15 cellular contexts compared by ENCODE assay signal in the genomic region with DNA sequence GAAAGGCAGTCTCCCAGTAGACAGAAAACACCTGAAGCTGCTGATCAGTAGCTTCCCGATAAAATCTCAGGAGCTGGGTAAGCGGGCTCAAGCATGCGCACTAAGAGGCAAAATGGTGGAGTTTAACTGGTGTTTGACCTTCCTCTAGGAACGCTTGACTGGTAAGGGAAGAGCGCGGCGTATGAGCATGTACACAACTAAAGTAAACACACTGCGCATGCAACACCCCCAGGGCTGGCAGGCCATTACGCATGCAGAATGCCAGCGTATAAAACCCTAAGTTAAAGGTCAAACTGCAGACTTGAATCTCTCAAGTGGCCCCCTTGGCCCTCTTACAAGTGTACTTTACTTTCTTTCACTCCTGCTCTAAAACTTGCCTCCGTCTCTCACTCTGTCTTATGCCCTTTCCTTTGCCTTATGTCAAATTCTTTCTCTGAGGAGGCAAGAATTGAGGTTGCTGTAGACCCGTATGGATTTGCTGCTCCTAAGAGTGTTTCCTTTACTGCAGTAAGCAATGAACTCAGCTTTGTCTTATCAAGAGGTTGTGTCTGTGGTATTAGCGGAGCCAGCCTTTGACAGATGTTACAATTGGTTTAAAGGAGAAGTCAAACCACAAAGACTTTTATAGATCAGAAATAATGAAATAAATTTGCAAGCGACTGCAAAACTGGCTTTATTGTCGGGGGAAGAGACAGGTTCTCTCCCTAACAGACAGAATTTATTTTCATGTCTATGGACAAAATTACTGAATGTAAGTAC.
A peak's percentile ranks its signal among the peaks of the same experiment; 100 is the strongest.
DNase-seq lines count a peak whose midpoint lies in the region; ATAC-seq, FAIRE-seq and TF ChIP-seq lines count a peak whose summit lies in the region.
"Had no signal": no experiment of that assay in that cellular context is flagged by ENCODE, and none has a peak within 500 bp of the region (broad histone marks: within the 10 kb centered on the region; RNA-seq: fewer than 3 reads in every experiment).

No MANE protein-coding gene starts in this region.

- TF ChIP-seq CTCF in cardiac muscle cell (IDR thresholded peaks at IDR 0.05; ENCODE audit: low read depth, low read length) (no peak), heart right ventricle (IDR thresholded peaks at IDR 0.05) (no peak), astrocyte (IDR thresholded peaks at IDR 0.05; ENCODE audit: insufficient read depth, low read depth, low read length) (no peak), HepG2 (CRISPR knock-in tag; IDR thresholded peaks at IDR 0.05) (no peak), foreskin fibroblast (IDR thresholded peaks at IDR 0.05; ENCODE audit: low read depth, low read length) (no peak)

- H3K4me3 ChIP-seq in cardiac muscle cell: no peak overlapping the region
- H3K4me3 ChIP-seq in heart right ventricle: no peak overlapping the region
- H3K4me3 ChIP-seq in astrocyte (ENCODE audit: insufficient read depth, low read depth, low read length): no peak overlapping the region
- H3K4me3 ChIP-seq in HepG2 (replicated peaks in 1 of 3; ENCODE audit: insufficient read depth in 1 of 3, low read depth in 2 of 3, low read length in 3 of 3): no peak overlapping the region
- H3K4me3 ChIP-seq in foreskin fibroblast (ENCODE audit: low read depth in 1 of 2, low read length in 2 of 2): no peak overlapping the region
- H3K4me3 ChIP-seq: left ventricle myocardium inferior had no signal

- H3K79me2 ChIP-seq in astrocyte (ENCODE audit: insufficient read depth, low read length) (no peaks in the 10 kb centered on the region), HepG2 (ENCODE audit: insufficient read depth, low read length) (no peaks in the 10 kb centered on the region)

- no TSS peak for BruUV-seq in HepG2 (replicated peaks; lab: Mats Ljungman, UMichigan)

- no peaks in the 10 kb centered on the region for H3K9me3 ChIP-seq in cardiac muscle cell (ENCODE audit: low read depth)
- H3K9me3 ChIP-seq in heart right ventricle: peaks cover 0 to 17% (median 0%) of the 10 kb centered on the region in 11 donors
- H3K9me3 ChIP-seq in astrocyte (ENCODE audit: insufficient read depth, low read depth, low read length): no peaks in the 10 kb centered on the region
- no peaks in the 10 kb centered on the region for H3K9me3 ChIP-seq in HepG2 (ENCODE audit: low read length)

- H3K4me1 ChIP-seq in cardiac muscle cell (ENCODE audit: low read depth): peaks cover 19% of the 10 kb centered on the region
- H3K4me1 ChIP-seq in heart right ventricle: peaks cover 0 to 19% (median 8%) of the 10 kb centered on the region in 9 donors
- H3K4me1 ChIP-seq in astrocyte (ENCODE audit: insufficient read depth, low read length): peaks cover 25% of the 10 kb centered on the region
- no peaks in the 10 kb centered on the region for H3K4me1 ChIP-seq in HepG2 (ENCODE audit: insufficient read depth, low read length)

- H3K4me3 Mint-ChIP-seq in astrocyte (ENCODE audit: unreplicated experiment): no peak overlapping the region
- H3K4me3 Mint-ChIP-seq in activated T-cell treated with anti-CD3 and anti-CD28 coated beads, Interleukin-2, amount 50 U/mL, for 24 hours: no peak overlapping the region
- H3K4me3 Mint-ChIP-seq: neural crest cell had no signal

- POLR2A ChIA-PET in HepG2 (lab: Yijun Ruan, JAX): no interaction called here

- H3K27me3 ChIP-seq in cardiac muscle cell (no peaks in the 10 kb centered on the region), heart right ventricle (peaks cover 0 to 13% (median 0%) of the 10 kb centered on the region in 7 donors), astrocyte (ENCODE audit: insufficient read depth, low read length) (no peaks in the 10 kb centered on the region), HepG2 (ENCODE audit: control insufficient read depth in 1 of 2, insufficient read depth in 2 of 2, low read length in 2 of 2) (no peaks in the 10 kb centered on the region; a peak in 1 of 5 replicates)

- H3K36me3 ChIP-seq in cardiac muscle cell (no peaks in the 10 kb centered on the region), heart right ventricle (no peaks in the 10 kb centered on the region), astrocyte (ENCODE audit: insufficient read depth, low read length) (no peaks in the 10 kb centered on the region), HepG2 (replicated peaks in 1 of 2; ENCODE audit: control insufficient read depth in 1 of 2, insufficient read depth in 2 of 2, low read length in 2 of 2) (no peaks in the 10 kb centered on the region)
- H3K36me3 ChIP-seq: left ventricle myocardium inferior had no signal

- H3K27me3 Mint-ChIP-seq in astrocyte (ENCODE audit: low read depth, unreplicated experiment): no peaks in the 10 kb centered on the region
- H3K27me3 Mint-ChIP-seq in activated T-cell treated with anti-CD3 and anti-CD28 coated beads, Interleukin-2, amount 50 U/mL, for 24 hours: peaks cover 45% of the 10 kb centered on the region

- ATAC-seq in heart right ventricle (no peak), HepG2 (no peak), GM21390 (IDR thresholded peaks at IDR 0.05; ENCODE audit: unreplicated experiment) (no peak)

- FAIRE-seq in astrocyte (lab: Jason Lieb, UNC) (no peak), HepG2 (lab: Jason Lieb, UNC) (no peak)
- FAIRE-seq: small intestine had no signal

- no peaks in the 10 kb centered on the region for H4K20me1 ChIP-seq in astrocyte (ENCODE audit: insufficient read depth, low read length)
- H4K20me1 ChIP-seq in HepG2 (ENCODE audit: insufficient read depth, low read length): no peaks in the 10 kb centered on the region

- peak overlapping the region; percentile 12 for H3K27ac ChIP-seq in cardiac muscle cell
- H3K27ac ChIP-seq in heart right ventricle: peak overlapping the region in 1 of 10 donors; percentile 72
- peak overlapping the region; percentile 64 for H3K27ac ChIP-seq in astrocyte (ENCODE audit: low read depth, low read length)
- H3K27ac ChIP-seq in HepG2 (ENCODE audit: extremely low read length, insufficient read depth, low read length): no peak overlapping the region

- TF ChIP-seq POLR2A in HepG2 (IDR thresholded peaks at IDR 0.05; ENCODE audit: insufficient read depth in 1 of 2, low read depth in 2 of 2, low read length in 2 of 2): no peak

- 88 to 94% methylated on average over 15 of the region's 15 CpGs for WGBS in heart right ventricle, 2 donors
- 68% methylated on average over 15 of the region's 15 CpGs for WGBS in HepG2 (ENCODE audit: low lambda C conversion rate)

- DNase-seq in cardiac muscle cell (ENCODE audit: low read depth in 1 of 2, low spot score in 1 of 2) (peak in 1 of 2 donors; percentile 37), heart right ventricle (no peak), astrocyte (ENCODE audit: low read depth) (peak; percentile 84), HepG2 (ENCODE audit: low spot score) (no peak), foreskin fibroblast (no peak), NOMO-1 (lab: John Stamatoyannopoulos, UW; ENCODE audit: unreplicated experiment in 2 of 2) (no peak)
- no peak for DNase-seq in activated T-cell treated with anti-CD3 and anti-CD28 coated beads, Interleukin-2, amount 50 U/mL, for 24 hours
- DNase-seq: activated CD4-positive, CD25-positive, alpha-beta regulatory T cell; activated naive CD4-positive, alpha-beta T cell treated with anti-CD3 and anti-CD28 coated beads, Interleukin-2, amount 50 U/mL, for 16 hours; cerebellar nuclear complex; left ventricle myocardium inferior; small intestine; T-helper 1 cell had no signal

- peak overlapping the region; percentile 57 for H3K4me2 ChIP-seq in astrocyte (ENCODE audit: low read length)
- no peak overlapping the region for H3K4me2 ChIP-seq in HepG2 (ENCODE audit: low read depth, low read length)

- no peak for TF ChIP-seq RAD21 in HepG2 (CRISPR knock-in tag; IDR thresholded peaks at IDR 0.05)

- in situ Hi-C loops in HepG2 (cut with HindIII; ENCODE audit: extremely low pct_ligation_motif_present, low pct_unique_long_range_greater_than_20kb): no loop called here

- no peak overlapping the region for H3K27ac Mint-ChIP-seq in astrocyte (ENCODE audit: unreplicated experiment)
- H3K27ac Mint-ChIP-seq in activated T-cell treated with anti-CD3 and anti-CD28 coated beads, Interleukin-2, amount 50 U/mL, for 24 hours: no peak overlapping the region

- H3K9ac ChIP-seq in astrocyte (ENCODE audit: low read length) (peak overlapping the region; percentile 17), HepG2 (ENCODE audit: insufficient read depth, low read depth, low read length) (no peak overlapping the region)

- CTCF ChIA-PET in HepG2 (lab: Yijun Ruan, JAX; ENCODE audit: low intra/inter-chr PET ratio, low total read pairs): no interaction called here

- peaks cover 32% of the 10 kb centered on the region for H3K4me1 Mint-ChIP-seq in astrocyte (ENCODE audit: low read depth, unreplicated experiment)
- H3K4me1 Mint-ChIP-seq in activated T-cell treated with anti-CD3 and anti-CD28 coated beads, Interleukin-2, amount 50 U/mL, for 24 hours (ENCODE audit: low read depth): peaks cover 1% of the 10 kb centered on the region

- peaks cover 8% of the 10 kb centered on the region for H3K36me3 Mint-ChIP-seq in astrocyte (ENCODE audit: low read depth, unreplicated experiment)
- H3K36me3 Mint-ChIP-seq in activated T-cell treated with anti-CD3 and anti-CD28 coated beads, Interleukin-2, amount 50 U/mL, for 24 hours (ENCODE audit: low read depth): no peaks in the 10 kb centered on the region

- H2AFZ ChIP-seq in astrocyte (ENCODE audit: low read depth, low read length): no peak overlapping the region
- no peak overlapping the region for H2AFZ ChIP-seq in HepG2 (ENCODE audit: low read length)

- TF ChIP-seq EP300 in HepG2 (IDR thresholded peaks at IDR 0.05; ENCODE audit: low read depth in 2 of 2, low read length in 2 of 2) (no peak), HepG2 (CRISPR knock-in tag; IDR thresholded peaks at IDR 0.05; ENCODE audit: borderline replicate concordance) (no peak)

- intact Hi-C loops in heart right ventricle (cut with DNase I): no loop called here
- intact Hi-C loops in HepG2 (cut with micrococcal nuclease; ENCODE audit: unreplicated experiment): no loop called here

- H3K9me3 Mint-ChIP-seq in astrocyte (ENCODE audit: unreplicated experiment): peaks cover 17% of the 10 kb centered on the region
- H3K9me3 Mint-ChIP-seq in activated T-cell treated with anti-CD3 and anti-CD28 coated beads, Interleukin-2, amount 50 U/mL, for 24 hours: no peaks in the 10 kb centered on the region

TF ChIP-seq in HepG2, 621 proteins besides CTCF, POLR2A, EP300 and RAD21:
- TF ChIP-seq ZNF430 (CRISPR knock-in tag; IDR thresholded peaks at IDR 0.05) (no peak), FOXA1 (IDR thresholded peaks at IDR 0.05) (no peak), FOXA1 (CRISPR knock-in tag; IDR thresholded peaks at IDR 0.05) (peak; percentile 16; the same call in 1 of the 2 replicates)
- TF ChIP-seq, protein P1, sequence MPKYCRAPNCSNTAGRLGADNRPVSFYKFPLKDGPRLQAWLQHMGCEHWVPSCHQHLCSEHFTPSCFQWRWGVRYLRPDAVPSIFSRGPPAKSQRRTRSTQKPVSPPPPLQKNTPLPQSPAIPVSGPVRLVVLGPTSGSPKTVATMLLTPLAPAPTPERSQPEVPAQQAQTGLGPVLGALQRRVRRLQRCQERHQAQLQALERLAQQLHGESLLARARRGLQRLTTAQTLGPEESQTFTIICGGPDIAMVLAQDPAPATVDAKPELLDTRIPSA (CRISPR knock-in tag; IDR thresholded peaks at IDR 0.05; ENCODE audit: borderline replicate concordance): no peak
